Comparison of ENCODE assay signal across 25 cellular contexts in the genomic region with DNA sequence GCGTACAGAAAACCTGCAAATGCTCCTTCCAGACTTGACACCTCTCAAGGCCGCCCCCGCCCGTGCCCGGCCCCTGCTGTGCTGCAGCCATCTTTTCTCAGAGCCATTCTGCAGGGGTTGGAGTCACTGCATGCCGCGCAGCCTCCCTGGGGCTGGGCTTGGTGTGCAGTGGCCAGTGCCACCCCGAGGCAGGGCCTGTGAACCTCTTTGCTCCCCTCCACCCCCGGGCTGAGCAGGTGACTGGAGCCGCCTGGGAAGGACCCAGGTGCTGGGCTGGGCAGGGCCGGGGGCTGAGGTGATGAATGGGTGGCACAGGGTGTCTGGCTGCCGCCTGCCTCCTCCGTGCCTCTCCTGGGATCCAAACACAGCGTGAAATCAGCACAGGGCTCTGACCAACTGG.
"Had no signal": no experiment of that assay in that cellular context is flagged by ENCODE, and none has a peak within 500 bp of the region (broad histone marks: within the 10 kb centered on the region; RNA-seq: fewer than 3 reads in every experiment).

No MANE protein-coding gene starts in this region.

- H3K36me3 ChIP-seq: SJCRH30 had no signal

- H3K4me1 ChIP-seq: SJCRH30 had no signal

- H3K9me3 ChIP-seq: MG63, SJCRH30, SK-N-SH had no signal

- H3K4me1 Mint-ChIP-seq: activated naive CD4-positive, alpha-beta T cell treated with anti-CD3 and anti-CD28 coated beads, Interleukin-2, amount 10 ng/mL, durations not matched to agents 7 days and 5 days; activated naive CD8-positive, alpha-beta T cell treated with anti-CD3 and anti-CD28 coated beads for 36 hours had no signal

- H3K4me3 ChIP-seq: MG63, SJCRH30 had no signal

- DNase-seq: activated CD4-positive, alpha-beta T cell treated with anti-CD3 and anti-CD28 coated beads for 4 hours; activated CD8-positive, alpha-beta T cell treated with anti-CD3 and anti-CD28 coated beads, Interleukin-2, amount 10 ng/mL, durations not matched to agents 7 days and 5 days; activated gamma-delta T cell treated with Interleukin-2 at 50 U/mL for 16 hours; activated naive CD4-positive, alpha-beta T cell treated with anti-CD3 and anti-CD28 coated beads, Interleukin-2, amount 10 ng/mL, durations not matched to agents 7 days and 5 days; activated naive CD8-positive, alpha-beta T cell treated with anti-CD3 and anti-CD28 coated beads for 36 hours; activated T-cell treated with anti-CD3 and anti-CD28 coated beads, Interleukin-2, amount 50 U/mL, for 4 hours; cerebellar nuclear complex; NCI-H1105; NCI-H1436 treated with DMSO at 0.1 percent for 48 hours; NCI-H187 treated with DMSO at 0.1 percent for 48 hours; NCI-H2081 treated with DMSO at 0.1 percent for 48 hours; NCI-H226; NCI-H526; NCI-H774; NK-92 treated with Interleukin-12 subunit alpha and Interleukin-12 subunit beta, amount 100 ng/mL, for 24 hours; OCI-M1; Right ventricle myocardium superior; RPMI8226; SJCRH30; T-helper 1 cell; WERI-Rb-1 had no signal

- H3K27me3 Mint-ChIP-seq: activated naive CD4-positive, alpha-beta T cell treated with anti-CD3 and anti-CD28 coated beads, Interleukin-2, amount 10 ng/mL, durations not matched to agents 7 days and 5 days; activated naive CD8-positive, alpha-beta T cell treated with anti-CD3 and anti-CD28 coated beads for 36 hours had no signal

- H3K27me3 ChIP-seq: MG63, SJCRH30 had no signal

- H3K27ac Mint-ChIP-seq: activated CD8-positive, alpha-beta T cell treated with anti-CD3 and anti-CD28 coated beads, Interleukin-2, amount 10 ng/mL, durations not matched to agents 7 days and 5 days; activated naive CD4-positive, alpha-beta T cell treated with anti-CD3 and anti-CD28 coated beads, Interleukin-2, amount 10 ng/mL, durations not matched to agents 7 days and 5 days; activated naive CD8-positive, alpha-beta T cell treated with anti-CD3 and anti-CD28 coated beads for 36 hours had no signal

- H3K9me3 Mint-ChIP-seq: activated naive CD4-positive, alpha-beta T cell treated with anti-CD3 and anti-CD28 coated beads, Interleukin-2, amount 10 ng/mL, durations not matched to agents 7 days and 5 days; activated naive CD8-positive, alpha-beta T cell treated with anti-CD3 and anti-CD28 coated beads for 36 hours; activated T-cell treated with anti-CD3 and anti-CD28 coated beads, Interleukin-2, amount 50 U/mL, for 4 hours had no signal

- H3K4me3 Mint-ChIP-seq: activated CD8-positive, alpha-beta T cell treated with anti-CD3 and anti-CD28 coated beads, Interleukin-2, amount 10 ng/mL, durations not matched to agents 7 days and 5 days; activated naive CD4-positive, alpha-beta T cell treated with anti-CD3 and anti-CD28 coated beads, Interleukin-2, amount 10 ng/mL, durations not matched to agents 7 days and 5 days; activated naive CD8-positive, alpha-beta T cell treated with anti-CD3 and anti-CD28 coated beads for 36 hours; activated T-cell treated with anti-CD3 and anti-CD28 coated beads, Interleukin-2, amount 50 U/mL, for 4 hours had no signal

- H3K27ac ChIP-seq: KMS-11, SJCRH30 had no signal

- ATAC-seq: activated CD4-positive, CD25-positive, alpha-beta regulatory T cell treated with anti-CD3 and anti-CD28 coated beads, Interleukin-2, amount 50 U/mL, for 24 hours; activated CD8-positive, alpha-beta T cell treated with anti-CD3 and anti-CD28 coated beads, Interleukin-2, amount 10 ng/mL, durations not matched to agents 7 days and 5 days; activated T-cell treated with anti-CD3 and anti-CD28 coated beads, Interleukin-2, amount 50 U/mL, for 4 hours had no signal

- H3K36me3 Mint-ChIP-seq: activated naive CD4-positive, alpha-beta T cell treated with anti-CD3 and anti-CD28 coated beads, Interleukin-2, amount 10 ng/mL, durations not matched to agents 7 days and 5 days; activated naive CD8-positive, alpha-beta T cell treated with anti-CD3 and anti-CD28 coated beads for 36 hours had no signal

- H3K9ac ChIP-seq: KMS-11, SK-N-SH had no signal

- H3K4me2 ChIP-seq: KMS-11, SK-N-SH had no signal
